In genomic region chr1:205229399-205229861, GRCh38 we compare ENCODE assay signal across 8 cellular contexts. TPM values are rescaled to one million over a fixed set of nuclear protein-coding genes. Genes with fewer than 3 reads are reported as not detected.
DNase-seq lines count a peak whose midpoint lies in the region; ATAC-seq and TF ChIP-seq lines count a peak whose summit lies in the region.

No MANE protein-coding gene starts in this region.

- peaks cover 4 to 9% of the 10 kb centered on the region in 2 donors for H3K27me3 Mint-ChIP-seq in CD8-positive, alpha-beta memory T cell

- peaks cover 17% of the 10 kb centered on the region for H3K4me1 ChIP-seq in CD8-positive, alpha-beta memory T cell (ENCODE audit: insufficient read depth, low read length)
- peaks cover 27% of the 10 kb centered on the region for H3K4me1 ChIP-seq in HUES48 (ENCODE audit: control insufficient read depth, insufficient read depth, low read length)
- peaks cover 13% of the 10 kb centered on the region for H3K4me1 ChIP-seq in NT2/D1 (ENCODE audit: insufficient read depth, insufficient read length)
- peaks cover 19 to 36% (median 33%) of the 10 kb centered on the region in 4 donors for H3K4me1 ChIP-seq in stomach

- H3K36me3 ChIP-seq in CD8-positive, alpha-beta memory T cell (ENCODE audit: insufficient read depth, low read length) = no peaks in the 10 kb centered on the region
- H3K36me3 ChIP-seq in HUES48 (ENCODE audit: control insufficient read depth, insufficient read depth, low read length) = no peaks in the 10 kb centered on the region
- H3K36me3 ChIP-seq in NT2/D1 (ENCODE audit: insufficient read depth, insufficient read length, low read length) = no peaks in the 10 kb centered on the region
- no peaks in the 10 kb centered on the region for H3K36me3 ChIP-seq in stomach

- no peaks in the 10 kb centered on the region for H3K27me3 ChIP-seq in CD8-positive, alpha-beta memory T cell (ENCODE audit: insufficient read depth, low read length, poor library complexity, severe bottlenecking)
- peaks cover 10% of the 10 kb centered on the region for H3K27me3 ChIP-seq in HUES48 (ENCODE audit: control insufficient read depth, insufficient read depth, low read length)
- H3K27me3 ChIP-seq in NT2/D1 (ENCODE audit: insufficient read depth, insufficient read length) = peaks cover 16% of the 10 kb centered on the region
- H3K27me3 ChIP-seq in stomach = peaks cover 0 to 19% (median 6%) of the 10 kb centered on the region in 3 donors

- peak overlapping the region; percentile 53 to 97 (median 84) for H3K27ac Mint-ChIP-seq in CD8-positive, alpha-beta memory T cell

- ATAC-seq in GM18517 (IDR thresholded peaks at IDR 0.05; ENCODE audit: unreplicated experiment) = no peak

- H3K9me3 Mint-ChIP-seq in CD8-positive, alpha-beta memory T cell = no peaks in the 10 kb centered on the region

- no peak for TF ChIP-seq EP300 in stomach (IDR thresholded peaks at IDR 0.05)

- no peak overlapping the region for H3K27ac ChIP-seq in CD8-positive, alpha-beta memory T cell (ENCODE audit: low read depth, low read length)
- H3K27ac ChIP-seq in HUES48 (ENCODE audit: low read depth, low read length) (no peak overlapping the region), stomach (peak overlapping the region in 3 of 5 donors; percentile 21 to 60 (median 36))

- DNase-seq in CD8-positive, alpha-beta memory T cell = peak; percentile 31 to 79 (median 64)
- DNase-seq in NT2/D1 (ENCODE audit: low read depth, low spot score) (peak; percentile 83), activated T-cell treated with anti-CD3 and anti-CD28 coated beads for 48 hours (ENCODE audit: low read depth) (peak; percentile 49), epithelial cell of proximal tubule (ENCODE audit: low read depth) (no peak), myocyte (ENCODE audit: low read depth) (peak; percentile 93), stomach (peak; percentile 57)

- H3K9ac ChIP-seq in HUES48 (ENCODE audit: low read depth, low read length) (no peak overlapping the region), NT2/D1 (ENCODE audit: insufficient read length, low read depth) (peak overlapping the region; percentile 46)

- peak overlapping the region; percentile 86 to 97 (median 95) for H3K4me3 Mint-ChIP-seq in CD8-positive, alpha-beta memory T cell

- TF ChIP-seq CTCF in epithelial cell of proximal tubule (conservative IDR thresholded peaks at IDR 0.05; ENCODE audit: low read depth, low read length) (peak; percentile 33), stomach (IDR thresholded peaks at IDR 0.05) (peak in 1 of 7 experiments; percentile 36)

- CTCF ChIA-PET in CD8-positive, alpha-beta memory T cell (lab: Charles Lee) = interaction anchor here (0.6 to 4.6 kb wide), 16 partner anchors 10 to 431 kb away, joined by 3 to 69 read pairs (median 4); partner anchors contain the start of gene RBBP5

- H3K4me1 Mint-ChIP-seq in CD8-positive, alpha-beta memory T cell = peaks cover 21 to 29% (median 27%) of the 10 kb centered on the region in 3 donors

- H3K9me3 ChIP-seq in CD8-positive, alpha-beta memory T cell (ENCODE audit: low read length) = no peaks in the 10 kb centered on the region
- H3K9me3 ChIP-seq in HUES48 (ENCODE audit: control insufficient read depth, insufficient read depth, low read length) (no peaks in the 10 kb centered on the region), NT2/D1 (ENCODE audit: insufficient read depth, low read length) (no peaks in the 10 kb centered on the region), stomach (no peaks in the 10 kb centered on the region)

- intact Hi-C loops in stomach (cut with DNase I; ENCODE audit: low total_unique reads) = no loop called here

- H3K4me3 ChIP-seq in CD8-positive, alpha-beta memory T cell (ENCODE audit: low read length) = peak overlapping the region; percentile 48
- H3K4me3 ChIP-seq in HUES48 (ENCODE audit: low read depth, low read length) (peak overlapping the region; percentile 83), NT2/D1 (ENCODE audit: insufficient read length, low read depth) (peak overlapping the region; percentile 12), epithelial cell of proximal tubule (ENCODE audit: low read depth, low read length) (peak overlapping the region; percentile 68), stomach (peak overlapping the region; percentile 60 to 73 (median 68))

- POLR2A ChIA-PET in CD8-positive, alpha-beta memory T cell (lab: Charles Lee) = interaction anchor here (0.6 to 3.1 kb wide), 3 partner anchors 18 to 59 kb away, joined by 3 to 24 read pairs (median 3); partner anchors contain the start of gene DSTYK

- H3K36me3 Mint-ChIP-seq in CD8-positive, alpha-beta memory T cell = peaks cover 0 to 6% (median 0%) of the 10 kb centered on the region in 3 donors

- 0 to 3% (median 2%) methylated on average over 10 to 15 of the region's 15 CpGs for WGBS in stomach, 5 donors

- TF ChIP-seq POLR2A in stomach (IDR thresholded peaks at IDR 0.05) = no peak

RNA-seq across cellular contexts. Expression of gene TMCC2, which starts 1.7 kb away (rescaled TPM):
- total RNA-seq in CD8-positive, alpha-beta memory T cell = 1 to 10 TPM; 7.1 to 8.4 TPM
- 1.4 TPM for polyA plus RNA-seq in CD8-positive, alpha-beta memory T cell
- total RNA-seq in epithelial cell of proximal tubule (4.4 and 5.0 TPM in 2 replicates), myocyte (15.0 and 24.0 TPM in 2 replicates), stomach (1 to 10 TPM in 2 of 5 donors, under 1 TPM in 1, not detected in 2; 0.45 to 3.1 (median 1.4) TPM)
- 9.9 TPM for polyA plus RNA-seq in myocyte (2012)
- polyA plus RNA-seq in stomach = 1 to 10 TPM in 2 of 3 donors, under 1 TPM in 1; 0.78 to 1.8 (median 1.5) TPM

RNA-seq across cellular contexts. Expression of gene DSTYK, which starts 17.9 kb away (rescaled TPM):
- 10 to 100 TPM; 12.9 to 13.4 TPM for total RNA-seq in CD8-positive, alpha-beta memory T cell
- 8.6 TPM for polyA plus RNA-seq in CD8-positive, alpha-beta memory T cell
- total RNA-seq in epithelial cell of proximal tubule = 5.8 and 6.4 TPM in 2 replicates
- 8.4 and 11.6 TPM in 2 replicates for total RNA-seq in myocyte
- 8.2 TPM for polyA plus RNA-seq in myocyte (2012)
- 10 to 100 TPM in 1 of 5 donors, 1 to 10 TPM in 4; 2.9 to 15.2 (median 5.8) TPM for total RNA-seq in stomach
- polyA plus RNA-seq in stomach = 1 to 10 TPM; 2.4 to 3.3 (median 2.4) TPM

Comparison
In these comparisons a context has a peak if more than half of its experiments do, and no peak if none do; other contexts are left out.
1. H3K27ac ChIP-seq: peak in stomach (3 of 5); none in CD8-positive, alpha-beta memory T cell (single experiment) and HUES48 (single experiment).
2. H3K4me3 ChIP-seq: peak in every context shown above with its lines; median percentile 83 in HUES48; 68 in epithelial cell of proximal tubule; 68 in stomach; 48 in CD8-positive, alpha-beta memory T cell; 12 in NT2/D1.